ENCODE assay signal across 8 cellular contexts in the genomic region with DNA sequence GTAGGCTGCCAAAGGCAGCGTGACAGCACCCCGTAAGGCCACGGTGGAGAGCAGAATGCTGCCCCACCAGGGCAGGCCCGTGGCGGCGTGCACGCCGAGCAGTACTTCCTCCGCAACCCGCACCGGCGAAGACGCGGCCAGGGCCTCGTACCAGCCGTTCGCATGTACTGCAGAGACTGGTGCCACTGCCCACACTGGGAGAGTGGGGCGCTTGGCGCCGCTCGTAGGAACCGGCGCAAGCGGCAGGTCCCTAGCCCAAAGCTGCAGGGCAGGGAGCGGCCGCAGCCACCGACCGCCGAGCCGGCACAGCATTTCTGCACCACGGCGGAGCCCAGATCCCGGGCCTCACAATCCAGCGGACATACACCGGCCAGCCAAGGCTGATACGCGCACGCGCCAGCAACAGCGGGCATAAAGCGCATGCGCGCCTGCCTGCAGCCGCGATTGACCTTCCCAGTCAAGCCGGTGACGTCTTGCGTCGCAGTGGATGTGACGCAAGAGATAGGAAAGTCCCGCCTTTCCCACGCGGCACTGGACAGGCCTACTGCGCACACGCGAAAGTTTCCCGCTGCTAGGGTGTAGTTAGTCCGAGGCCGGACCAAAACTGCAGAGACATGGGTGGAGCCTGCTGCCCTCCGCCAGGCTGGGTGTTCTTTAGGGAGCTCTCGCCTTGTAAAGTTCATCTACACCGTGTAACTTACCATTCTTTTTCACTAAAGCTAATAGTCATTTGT. TPM values are rescaled to one million over a fixed set of nuclear protein-coding genes. Genes with fewer than 3 reads are reported as not detected.
DNase-seq lines count a peak whose midpoint lies in the region; ATAC-seq and TF ChIP-seq lines count a peak whose summit lies in the region.

A gene with protein sequence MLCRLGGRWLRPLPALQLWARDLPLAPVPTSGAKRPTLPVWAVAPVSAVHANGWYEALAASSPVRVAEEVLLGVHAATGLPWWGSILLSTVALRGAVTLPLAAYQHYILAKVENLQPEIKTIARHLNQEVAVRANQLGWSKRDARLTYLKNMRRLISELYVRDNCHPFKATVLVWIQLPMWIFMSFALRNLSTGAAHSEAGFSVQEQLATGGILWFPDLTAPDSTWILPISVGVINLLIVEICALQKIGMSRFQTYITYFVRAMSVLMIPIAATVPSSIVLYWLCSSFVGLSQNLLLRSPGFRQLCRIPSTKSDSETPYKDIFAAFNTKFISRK (minus strand): TSS at position 379 of the 734 bp plus-strand sequence. CDS start 67 bp downstream, at position 312.

- H3K27ac ChIP-seq in ovary (peak within 1 kb of the TSS; percentile 84 to 94), thyroid gland (peak within 1 kb of the TSS; percentile 46 to 96 (median 89))

- TF ChIP-seq POLR2A in ovary (IDR thresholded peaks at IDR 0.05): peak; percentile 83
- peak; percentile 40 to 95 for TF ChIP-seq POLR2A in thyroid gland (IDR thresholded peaks at IDR 0.05)

- peaks cover 18% of the 10 kb centered on the region for H3K36me3 Mint-ChIP-seq in activated naive CD8-positive, alpha-beta T cell treated with anti-CD3 and anti-CD28 coated beads, Interleukin-2, amount 50 U/mL, for 24 hours (ENCODE audit: low read depth)

- intact Hi-C loops in Right ventricle myocardium inferior (cut with DNase I) (loop anchor here (1.0 to 10.0 kb wide), 3 partner anchors 53 to 1085 kb away; a partner anchor contains a TSS), ovary (cut with DNase I) (loop anchor here in 3 of 4 donors (2.0 to 10.0 kb wide), 3 partner anchors 185 to 189 kb away; a partner anchor contains a TSS), thyroid gland (cut with DNase I) (loop anchor here (5.0 kb wide), 1 partner anchor 188 kb away; a partner anchor contains a TSS)

- H3K9me3 ChIP-seq in ovary (no peaks in the 10 kb centered on the region), thyroid gland (no peaks in the 10 kb centered on the region)

- H3K4me3 ChIP-seq in ovary: peak within 1 kb of the TSS; percentile 59
- peak within 1 kb of the TSS; percentile 35 to 91 (median 91) for H3K4me3 ChIP-seq in thyroid gland (replicated peaks in 1 of 3)

- peaks cover 2% of the 10 kb centered on the region for H3K4me1 ChIP-seq in ovary (ENCODE audit: insufficient read depth)
- H3K4me1 ChIP-seq in thyroid gland: peaks cover 0 to 6% of the 10 kb centered on the region in 2 donors

- WGBS in ovary, 3 donors: 0% methylated on average over 54 to 62 of the region's 62 CpGs
- 0% methylated on average over 47 to 48 of the region's 62 CpGs for WGBS in thyroid gland, 2 donors

- ATAC-seq in HG02763 (IDR thresholded peaks at IDR 0.05; ENCODE audit: unreplicated experiment) (peak; percentile 88), Right ventricle myocardium inferior (peak; percentile 97)
- peak; percentile 86 for ATAC-seq in activated naive CD8-positive, alpha-beta T cell treated with anti-CD3 and anti-CD28 coated beads, Interleukin-2, amount 50 U/mL, for 24 hours

- DNase-seq in NCI-H1417 treated with DMSO at 0.1 percent for 48 hours (lab: John Stamatoyannopoulos, UW): peak; percentile 90
- peak; percentile 94 for DNase-seq in SW480 (ENCODE audit: low spot score)
- DNase-seq in activated naive CD8-positive, alpha-beta T cell treated with anti-CD3 and anti-CD28 coated beads, Interleukin-2, amount 50 U/mL, for 24 hours: peak; percentile 96
- DNase-seq in Right ventricle myocardium inferior (ENCODE audit: missing footprints): peak; percentile 99
- peak; percentile 97 to 99 (median 98) for DNase-seq in ovary
- DNase-seq in thyroid gland: peak; percentile 98 to 99

- H3K9me3 Mint-ChIP-seq in activated naive CD8-positive, alpha-beta T cell treated with anti-CD3 and anti-CD28 coated beads, Interleukin-2, amount 50 U/mL, for 24 hours: no peaks in the 10 kb centered on the region

- 0 out of 2 replicates have a peak, but pooled peaks have one; percentile 4 for TF ChIP-seq CTCF in GM12874 (IDR thresholded peaks at IDR 0.05; ENCODE audit: insufficient read depth, low read depth, low read length)
- no peak for TF ChIP-seq CTCF in ovary (IDR thresholded peaks at IDR 0.05)
- TF ChIP-seq CTCF in thyroid gland (IDR thresholded peaks at IDR 0.05): peak in 1 of 6 experiments; percentile 14

- no peaks in the 10 kb centered on the region for H3K27me3 Mint-ChIP-seq in activated naive CD8-positive, alpha-beta T cell treated with anti-CD3 and anti-CD28 coated beads, Interleukin-2, amount 50 U/mL, for 24 hours

- TF ChIP-seq EP300 in ovary (IDR thresholded peaks at IDR 0.05): no peak

- peak within 1 kb of the TSS; percentile 92 for H3K4me3 Mint-ChIP-seq in activated naive CD8-positive, alpha-beta T cell treated with anti-CD3 and anti-CD28 coated beads, Interleukin-2, amount 50 U/mL, for 24 hours

- H3K27me3 ChIP-seq in ovary (no peaks in the 10 kb centered on the region), thyroid gland (no peaks in the 10 kb centered on the region)

- peaks cover 58% of the 10 kb centered on the region for H3K4me1 Mint-ChIP-seq in activated naive CD8-positive, alpha-beta T cell treated with anti-CD3 and anti-CD28 coated beads, Interleukin-2, amount 50 U/mL, for 24 hours

- H3K27ac Mint-ChIP-seq in activated naive CD8-positive, alpha-beta T cell treated with anti-CD3 and anti-CD28 coated beads, Interleukin-2, amount 50 U/mL, for 24 hours: peak within 1 kb of the TSS; percentile 99

- H3K36me3 ChIP-seq in ovary (no peaks in the 10 kb centered on the region), thyroid gland (no peaks in the 10 kb centered on the region)

RNA-seq across cellular contexts. Expression of the gene that starts here (rescaled TPM):
- total RNA-seq in Right ventricle myocardium inferior: 14.9 TPM
- total RNA-seq in ovary: 10 to 100 TPM in 6 of 7 donors, 1 to 10 TPM in 1; 9.9 to 18.2 (median 12.5) TPM
- polyA plus RNA-seq in ovary: 10 to 100 TPM; 11.4 to 11.6 TPM
- 10 to 100 TPM; 21.2 to 37.2 (median 24.9) TPM for total RNA-seq in thyroid gland

Comparison
In these comparisons a context has a peak if more than half of its experiments do, and no peak if none do; other contexts are left out.
1. Peak in every context shown above with its lines: DNase-seq, ATAC-seq, H3K4me3 ChIP-seq and H3K27ac ChIP-seq.